Comparison of ENCODE assay signal across 25 cellular contexts in the genomic region with DNA sequence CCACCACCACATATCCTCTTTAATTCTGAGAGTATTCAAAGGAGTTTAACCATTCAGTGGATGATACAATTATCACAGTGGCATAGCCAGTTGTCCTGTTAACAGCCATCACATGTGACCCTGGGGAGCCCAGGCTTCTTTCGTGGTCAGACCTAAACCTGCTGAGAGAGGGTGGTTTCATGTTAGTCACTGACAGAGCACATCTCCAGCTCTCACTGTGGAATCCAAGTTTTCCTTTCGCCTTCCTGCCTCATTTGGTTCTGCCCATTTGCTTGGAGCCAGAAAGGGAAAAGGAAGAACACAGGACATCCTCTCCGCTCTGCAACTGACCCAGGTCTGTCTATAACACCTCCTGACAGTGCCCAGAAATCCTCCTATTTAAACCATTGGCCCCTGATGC.
DNase-seq lines count a peak whose midpoint lies in the region; ATAC-seq and TF ChIP-seq lines count a peak whose summit lies in the region.
"Had no signal": no experiment of that assay in that cellular context is flagged by ENCODE, and none has a peak within 500 bp of the region (broad histone marks: within the 10 kb centered on the region; RNA-seq: fewer than 3 reads in every experiment).

No MANE protein-coding gene starts in this region.

- H3K56ac ChIP-seq in mesendoderm (ENCODE audit: low read length) = peak overlapping the region; percentile 19

- no peak overlapping the region for H2BK15ac ChIP-seq in mesendoderm (replicated peaks; ENCODE audit: low read depth)

- H2AK5ac ChIP-seq in mesendoderm (ENCODE audit: low read length) = no peak overlapping the region

- H4K20me1 ChIP-seq in BLaER1 = no peaks in the 10 kb centered on the region

- H3K4me2 ChIP-seq in BLaER1 (no peak overlapping the region; the same call in 1 of the 2 replicates), mesendoderm (ENCODE audit: low read length) (no peak overlapping the region)

- no CpG with 5 or more reads among the region's 3 CpGs for WGBS in mesendoderm (ENCODE audit: extremely low coverage, insufficient coverage, low lambda C conversion rate)
- 79 to 86% methylated on average over 3 of the region's 3 CpGs for WGBS in thyroid gland, 2 donors

- no peak for TF ChIP-seq POLR2A in thyroid gland (IDR thresholded peaks at IDR 0.05)

- H3K4me1 ChIP-seq in BLaER1 = peaks cover 29% of the 10 kb centered on the region
- 0 out of 2 replicates have a peak, but pooled peaks cover 2% of the 10 kb centered on the region for H3K4me1 ChIP-seq in HEK293 (ENCODE audit: control insufficient read depth, insufficient read depth, low read length)
- H3K4me1 ChIP-seq in mesendoderm (ENCODE audit: control insufficient read depth, low read depth, low read length) = no peaks in the 10 kb centered on the region
- peaks cover 15 to 41% of the 10 kb centered on the region in 2 donors for H3K4me1 ChIP-seq in thyroid gland
- H3K4me1 ChIP-seq: lower lobe of right lung, Peyer's patch, prostate gland, vagina had no signal

- H2BK5ac ChIP-seq in mesendoderm (ENCODE audit: low read length) = no peak overlapping the region

- H2BK120ac ChIP-seq in mesendoderm (ENCODE audit: low read depth, low read length) = no peak overlapping the region

- no peak for TF ChIP-seq CTCF in HEK293 (tag by site-specific recombination; IDR thresholded peaks at IDR 0.05)
- TF ChIP-seq CTCF in thyroid gland (IDR thresholded peaks at IDR 0.05) = no peak

- H4K5ac ChIP-seq in mesendoderm (ENCODE audit: low read length) = no peak overlapping the region

- H4K8ac ChIP-seq in mesendoderm (ENCODE audit: low read depth, low read length) = no peak overlapping the region

- no peaks in the 10 kb centered on the region for H3K36me3 ChIP-seq in BLaER1
- no peaks in the 10 kb centered on the region; a peak in 1 of 3 replicates for H3K36me3 ChIP-seq in HEK293 (ENCODE audit: control insufficient read depth in 2 of 2, insufficient read depth in 1 of 2, low read length in 2 of 2)
- H3K36me3 ChIP-seq in mesendoderm (ENCODE audit: control insufficient read depth, insufficient read depth, low read length) = no peaks in the 10 kb centered on the region
- no peaks in the 10 kb centered on the region for H3K36me3 ChIP-seq in thyroid gland
- H3K36me3 ChIP-seq: lower lobe of right lung, Peyer's patch, prostate gland, sigmoid colon, thoracic aorta, vagina had no signal

- intact Hi-C loops in thyroid gland (cut with DNase I) = no loop called here

- no peak for ATAC-seq in HG02870 (IDR thresholded peaks at IDR 0.05; ENCODE audit: unreplicated experiment)
- ATAC-seq: lower lobe of right lung had no signal

- POLR2A ChIA-PET in HEK293 (lab: Yijun Ruan, JAX) = interaction anchor here (0.6 kb wide), 1 partner anchor 370 kb away, joined by 4 read pairs; a partner anchor contains a TSS

- H3K9me3 ChIP-seq in BLaER1 (no peaks in the 10 kb centered on the region), HEK293 (ENCODE audit: control insufficient read depth, insufficient read depth, low read depth, low read length) (no peaks in the 10 kb centered on the region), thyroid gland (no peaks in the 10 kb centered on the region)
- H3K9me3 ChIP-seq: lower lobe of right lung, Peyer's patch, prostate gland, sigmoid colon, thoracic aorta, vagina had no signal

- H3K27ac ChIP-seq in BLaER1 = no peak overlapping the region
- H3K27ac ChIP-seq in HEK293 (ENCODE audit: extremely low read depth, low read depth, low read length) = no peak overlapping the region; the same call in 1 of the 2 replicates
- no peak overlapping the region for H3K27ac ChIP-seq in mesendoderm (ENCODE audit: low read depth, low read length)
- no peak overlapping the region for H3K27ac ChIP-seq in thyroid gland
- H3K27ac ChIP-seq: dorsolateral prefrontal cortex, lower lobe of right lung, Peyer's patch, prostate gland, sigmoid colon, thoracic aorta, vagina had no signal

- no peaks in the 10 kb centered on the region for H3K79me2 ChIP-seq in mesendoderm (ENCODE audit: control insufficient read depth, insufficient read depth, low read length)

- DNase-seq in dermis microvascular lymphatic vessel endothelial cell (ENCODE audit: low read depth in 2 of 2) (peak; percentile 35 to 43), mesendoderm (no peak), NOMO-1 (lab: John Stamatoyannopoulos, UW; ENCODE audit: unreplicated experiment in 2 of 2) (no peak), thyroid gland (no peak)
- DNase-seq in stimulated activated CD4-positive, alpha-beta T cell treated with anti-CD3 and anti-CD28 coated beads, Interleukin-4, amount 100 ng/mL, for 4 hours = no peak
- DNase-seq: activated CD4-positive, alpha-beta T cell treated with anti-CD3 and anti-CD28 coated beads, Interleukin-2, amount 50 U/mL, for 48 hours; activated CD4-positive, CD25-positive, alpha-beta regulatory T cell; activated effector memory CD4-positive, alpha-beta T cell treated with anti-CD3 and anti-CD28 coated beads, Interleukin-2, amount 50 U/mL, for 16 hours; Calu3; dorsolateral prefrontal cortex; glutamatergic neuron; kidney; lower lobe of right lung; NCI-H1092; NCI-H187 treated with DMSO at 0.1 percent for 48 hours; NCI-H526 treated with DMSO at 0.1 percent for 48 hours; Peyer's patch; sigmoid colon; stimulated activated naive CD4-positive, alpha-beta T cell treated with Interleukin-2 at 50 U/mL for 16 hours had no signal

- CTCF ChIA-PET in HEK293 (lab: Yijun Ruan, JAX) = interaction anchor here (0.6 to 3.2 kb wide), 3 partner anchors 57 to 340 kb away, joined by 3 to 11 read pairs (median 4); no protein-coding TSS in a partner anchor

- no peak overlapping the region for H3K4ac ChIP-seq in mesendoderm (ENCODE audit: low read depth, low read length)

- H3K4me3 ChIP-seq in BLaER1 (no peak overlapping the region), HEK293 (ENCODE audit: low read depth, low read length) (no peak overlapping the region), mesendoderm (ENCODE audit: low read length) (no peak overlapping the region), thyroid gland (replicated peaks in 1 of 3) (no peak overlapping the region)
- H3K4me3 ChIP-seq: dorsolateral prefrontal cortex, lower lobe of right lung, Peyer's patch, prostate gland, sigmoid colon, thoracic aorta, vagina had no signal

- no peaks in the 10 kb centered on the region for H3K79me1 ChIP-seq in mesendoderm (ENCODE audit: low read length)

- no peak overlapping the region for H3K23ac ChIP-seq in mesendoderm (ENCODE audit: low read length)

- H3K18ac ChIP-seq in mesendoderm (ENCODE audit: low read length) = no peak overlapping the region

- H3K27me3 ChIP-seq in BLaER1 (no peaks in the 10 kb centered on the region), mesendoderm (ENCODE audit: insufficient read depth, low read length, poor library complexity) (no peaks in the 10 kb centered on the region), thyroid gland (no peaks in the 10 kb centered on the region)
- H3K27me3 ChIP-seq: dorsolateral prefrontal cortex, Peyer's patch, sigmoid colon, vagina had no signal

- H3K9ac ChIP-seq in BLaER1 (peak overlapping the region; percentile 32; the same call in 1 of the 2 replicates), mesendoderm (ENCODE audit: low read length) (no peak overlapping the region)

TF ChIP-seq in HEK293, 187 proteins besides CTCF, POLR2A, EP300 and RAD21:
- TF ChIP-seq, protein P1, sequence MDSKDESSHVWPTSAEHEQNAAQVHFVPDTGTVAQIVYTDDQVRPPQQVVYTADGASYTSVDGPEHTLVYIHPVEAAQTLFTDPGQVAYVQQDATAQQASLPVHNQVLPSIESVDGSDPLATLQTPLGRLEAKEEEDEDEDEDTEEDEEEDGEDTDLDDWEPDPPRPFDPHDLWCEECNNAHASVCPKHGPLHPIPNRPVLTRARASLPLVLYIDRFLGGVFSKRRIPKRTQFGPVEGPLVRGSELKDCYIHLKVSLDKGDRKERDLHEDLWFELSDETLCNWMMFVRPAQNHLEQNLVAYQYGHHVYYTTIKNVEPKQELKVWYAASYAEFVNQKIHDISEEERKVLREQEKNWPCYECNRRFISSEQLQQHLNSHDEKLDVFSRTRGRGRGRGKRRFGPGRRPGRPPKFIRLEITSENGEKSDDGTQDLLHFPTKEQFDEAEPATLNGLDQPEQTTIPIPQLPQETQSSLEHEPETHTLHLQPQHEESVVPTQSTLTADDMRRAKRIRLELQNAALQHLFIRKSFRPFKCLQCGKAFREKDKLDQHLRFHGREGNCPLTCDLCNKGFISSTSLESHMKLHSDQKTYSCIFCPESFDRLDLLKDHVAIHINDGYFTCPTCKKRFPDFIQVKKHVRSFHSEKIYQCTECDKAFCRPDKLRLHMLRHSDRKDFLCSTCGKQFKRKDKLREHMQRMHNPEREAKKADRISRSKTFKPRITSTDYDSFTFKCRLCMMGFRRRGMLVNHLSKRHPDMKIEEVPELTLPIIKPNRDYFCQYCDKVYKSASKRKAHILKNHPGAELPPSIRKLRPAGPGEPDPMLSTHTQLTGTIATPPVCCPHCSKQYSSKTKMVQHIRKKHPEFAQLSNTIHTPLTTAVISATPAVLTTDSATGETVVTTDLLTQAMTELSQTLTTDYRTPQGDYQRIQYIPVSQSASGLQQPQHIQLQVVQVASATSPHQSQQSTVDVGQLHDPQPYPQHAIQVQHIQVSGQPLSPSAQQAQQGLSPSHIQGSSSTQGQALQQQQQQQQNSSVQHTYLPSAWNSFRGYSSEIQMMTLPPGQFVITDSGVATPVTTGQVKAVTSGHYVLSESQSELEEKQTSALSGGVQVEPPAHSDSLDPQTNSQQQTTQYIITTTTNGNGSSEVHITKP (tag by site-specific recombination; IDR thresholded peaks at IDR 0.05) = peak; percentile 68
- TF ChIP-seq ZNF223 (tag by site-specific recombination; IDR thresholded peaks at IDR 0.05) = no peak

Comparison
In these comparisons a context has a peak if more than half of its experiments do, and no peak if none do; other contexts are left out.
1. DNase-seq: peak in dermis microvascular lymphatic vessel endothelial cell (2 of 2); none in mesendoderm (single experiment), NOMO-1 (0 of 2), stimulated activated CD4-positive, alpha-beta T cell treated with anti-CD3 and anti-CD28 coated beads, Interleukin-4, amount 100 ng/mL, for 4 hours (0 of 2) and thyroid gland (0 of 2).